Comparison of ENCODE assay signal across 8 cellular contexts in genomic region chr19:2328401-2329161, GRCh38. TPM values are rescaled to one million over a fixed set of nuclear protein-coding genes. Genes with fewer than 3 reads are reported as not detected.
DNase-seq lines count a peak whose midpoint lies in the region; ATAC-seq and TF ChIP-seq lines count a peak whose summit lies in the region.

LSM7 (minus strand) TSS chr19:2328586; CDS start chr19:2328566, 20 bp downstream.
A gene with protein sequence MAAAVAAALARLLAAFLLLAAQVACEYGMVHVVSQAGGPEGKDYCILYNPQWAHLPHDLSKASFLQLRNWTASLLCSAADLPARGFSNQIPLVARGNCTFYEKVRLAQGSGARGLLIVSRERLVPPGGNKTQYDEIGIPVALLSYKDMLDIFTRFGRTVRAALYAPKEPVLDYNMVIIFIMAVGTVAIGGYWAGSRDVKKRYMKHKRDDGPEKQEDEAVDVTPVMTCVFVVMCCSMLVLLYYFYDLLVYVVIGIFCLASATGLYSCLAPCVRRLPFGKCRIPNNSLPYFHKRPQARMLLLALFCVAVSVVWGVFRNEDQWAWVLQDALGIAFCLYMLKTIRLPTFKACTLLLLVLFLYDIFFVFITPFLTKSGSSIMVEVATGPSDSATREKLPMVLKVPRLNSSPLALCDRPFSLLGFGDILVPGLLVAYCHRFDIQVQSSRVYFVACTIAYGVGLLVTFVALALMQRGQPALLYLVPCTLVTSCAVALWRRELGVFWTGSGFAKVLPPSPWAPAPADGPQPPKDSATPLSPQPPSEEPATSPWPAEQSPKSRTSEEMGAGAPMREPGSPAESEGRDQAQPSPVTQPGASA (plus strand): TSS chr19:2328684. CDS start chr19:2328710, 26 bp downstream.

- peak within 1 kb of the TSS; percentile 79 for H3K27ac ChIP-seq in SJSA1
- H3K27ac ChIP-seq in foreskin keratinocyte: peak within 1 kb of the TSS; percentile 26
- peak within 1 kb of the TSS; percentile 62 for H3K27ac ChIP-seq in stomach smooth muscle (ENCODE audit: low read length)

- H3K9me3 ChIP-seq in SJSA1 (replicated peaks) (no peaks in the 10 kb centered on the region), neuron (ENCODE audit: low read length) (no peaks in the 10 kb centered on the region), stomach smooth muscle (ENCODE audit: control insufficient read depth in 2 of 2, low read length in 2 of 2) (no peaks in the 10 kb centered on the region)

- DNase-seq in DMS 273 treated with DMSO at 0.1 percent for 48 hours (lab: John Stamatoyannopoulos, UW) (peak; percentile 46), M059J (ENCODE audit: low read depth) (peak; percentile 85), SJSA1 (ENCODE audit: low read depth in 1 of 2, low spot score in 2 of 2) (peak; percentile 87 to 89), foreskin keratinocyte (peak; percentile 47 to 64)
- peak; percentile 88 for DNase-seq in activated gamma-delta T cell treated with anti-CD3 and anti-CD28 coated beads, Interleukin-2, amount 50 U/mL, for 16 hours (ENCODE audit: low read depth)

- H3K27me3 ChIP-seq in SJSA1 (replicated peaks) (no peaks in the 10 kb centered on the region), foreskin keratinocyte (no peaks in the 10 kb centered on the region), neuron (ENCODE audit: insufficient read depth, low read length) (no peaks in the 10 kb centered on the region), stomach smooth muscle (ENCODE audit: control insufficient read depth in 1 of 2, insufficient read depth in 2 of 2, low read length in 2 of 2) (no peaks in the 10 kb centered on the region)

- H3K4me3 ChIP-seq in SJSA1 (peak within 1 kb of the TSS; percentile 96), neuron (ENCODE audit: low read length) (peak within 1 kb of the TSS; percentile 62), stomach smooth muscle (ENCODE audit: low read length in 2 of 2) (peak within 1 kb of the TSS; percentile 81 to 92)

- peak within 1 kb of the TSS; percentile 81 to 87 for H3K9ac ChIP-seq in stomach smooth muscle (ENCODE audit: low read length in 2 of 2)

- H3K4me1 ChIP-seq in SJSA1 (replicated peaks): peaks cover 13% of the 10 kb centered on the region
- no peaks in the 10 kb centered on the region for H3K4me1 ChIP-seq in foreskin keratinocyte
- H3K4me1 ChIP-seq in neuron (ENCODE audit: insufficient read depth, low read length): peaks cover 44% of the 10 kb centered on the region
- H3K4me1 ChIP-seq in stomach smooth muscle (ENCODE audit: control insufficient read depth, insufficient read depth, low read length): peaks cover 48% of the 10 kb centered on the region

- TF ChIP-seq CTCF in foreskin keratinocyte (conservative IDR thresholded peaks at IDR 0.05): no peak

- H3K36me3 ChIP-seq in SJSA1: peaks cover 41% of the 10 kb centered on the region
- peaks cover 23% of the 10 kb centered on the region for H3K36me3 ChIP-seq in neuron (ENCODE audit: insufficient read depth, low read length)
- peaks cover 4 to 11% of the 10 kb centered on the region in 2 donors for H3K36me3 ChIP-seq in stomach smooth muscle (ENCODE audit: control insufficient read depth in 2 of 2, insufficient read depth in 2 of 2, low read length in 2 of 2)

- ATAC-seq in GM21737 (IDR thresholded peaks at IDR 0.05; ENCODE audit: unreplicated experiment) (peak; percentile 43), foreskin keratinocyte (peak; percentile 51)

- H2AFZ ChIP-seq in neuron (ENCODE audit: low read depth, low read length): peak within 1 kb of the TSS; percentile 33

RNA-seq across cellular contexts. Expression of gene LSM7, which starts in this region (rescaled TPM):
- total RNA-seq in M059J (2014; rRNA removed; shearing (Covaris generic)): 275 and 327 TPM in 2 replicates
- total RNA-seq in SJSA1 (2014; rRNA removed; shearing (Covaris generic)): 218 and 270 TPM in 2 replicates
- total RNA-seq in foreskin keratinocyte: 176 and 197 TPM in 2 replicates
- polyA plus RNA-seq in foreskin keratinocyte: 335 and 343 TPM in 2 replicates

RNA-seq across cellular contexts. Expression of the second gene that starts in this region (rescaled TPM):
- total RNA-seq in M059J (2014; rRNA removed; shearing (Covaris generic)): 17.2 and 31.9 TPM in 2 replicates
- 32.2 and 45.2 TPM in 2 replicates for total RNA-seq in SJSA1 (2014; rRNA removed; shearing (Covaris generic))
- 15.8 and 18.8 TPM in 2 replicates for total RNA-seq in foreskin keratinocyte
- polyA plus RNA-seq in foreskin keratinocyte: 11.6 and 14.1 TPM in 2 replicates

Comparison
In these comparisons a context has a peak if more than half of its experiments do, and no peak if none do; other contexts are left out.
1. Peak in every context shown above with its lines: DNase-seq, ATAC-seq, H3K4me3 ChIP-seq and H3K27ac ChIP-seq.
2. H3K27ac ChIP-seq: peak in every context shown above with its lines; median percentile 79 in SJSA1; 62 in stomach smooth muscle; 26 in foreskin keratinocyte.